ENCODE assay signal across 7 cellular contexts in genomic region chr7:111763221-111763791, GRCh38.
A peak's percentile ranks its signal among the peaks of the same experiment; 100 is the strongest.
DNase-seq lines count a peak whose midpoint lies in the region; ATAC-seq and TF ChIP-seq lines count a peak whose summit lies in the region.

No MANE protein-coding gene starts in this region.

- no peaks in the 10 kb centered on the region for H3K9me3 Mint-ChIP-seq in endothelial cell (ENCODE audit: unreplicated experiment)

- H2AFZ ChIP-seq in OCI-LY1 (ENCODE audit: low read length), result no peak overlapping the region
- H2AFZ ChIP-seq in osteoblast (ENCODE audit: low read length), result no peak overlapping the region

- H3K36me3 ChIP-seq in OCI-LY1 (ENCODE audit: insufficient read depth, low read length) (no peaks in the 10 kb centered on the region), osteoblast (ENCODE audit: insufficient read depth, low read length) (no peaks in the 10 kb centered on the region)

- peaks cover 4% of the 10 kb centered on the region for H3K4me1 Mint-ChIP-seq in endothelial cell (ENCODE audit: unreplicated experiment)

- H3K4me2 ChIP-seq in OCI-LY1 (ENCODE audit: low read length) (no peak overlapping the region), osteoblast (ENCODE audit: insufficient read depth, low read length) (no peak overlapping the region)

- H3K27me3 Mint-ChIP-seq in endothelial cell (ENCODE audit: unreplicated experiment), result peaks cover 3% of the 10 kb centered on the region

- H3K36me3 Mint-ChIP-seq in endothelial cell (ENCODE audit: low read depth, unreplicated experiment), result peaks cover 25% of the 10 kb centered on the region

- no peak for ATAC-seq in HG02973 (IDR thresholded peaks at IDR 0.05; ENCODE audit: unreplicated experiment)

- H3K27ac Mint-ChIP-seq in endothelial cell (ENCODE audit: unreplicated experiment), result no peak overlapping the region

- no peak overlapping the region for H3K27ac ChIP-seq in OCI-LY1 (ENCODE audit: low read depth, low read length, poor library complexity, severe bottlenecking)
- no peak overlapping the region for H3K27ac ChIP-seq in osteoblast (ENCODE audit: low read depth, low read length)

- TF ChIP-seq CTCF in OCI-LY1 (IDR thresholded peaks at IDR 0.05; ENCODE audit: low read length), result peak; percentile 45
- TF ChIP-seq CTCF in endothelial cell (IDR thresholded peaks at IDR 0.05; ENCODE audit: unreplicated experiment), result peak; percentile 64
- peak; percentile 68 for TF ChIP-seq CTCF in osteoblast (IDR thresholded peaks at IDR 0.05; ENCODE audit: extremely low read depth, low read depth, low read length)

- H3K9ac ChIP-seq in OCI-LY1 (ENCODE audit: low read length), result no peak overlapping the region

- peak; percentile 10 for DNase-seq in GM04503 (ENCODE audit: low read depth)
- peak; percentile 58 for DNase-seq in HPDE6-E6E7 (ENCODE audit: extremely low spot score)
- DNase-seq in endothelial cell (ENCODE audit: low spot score), result peak; percentile 36
- DNase-seq in osteoblast (ENCODE audit: insufficient read length, low spot score, missing footprints), result peak; percentile 50
- no peak for DNase-seq in Ammon's horn (ENCODE audit: low spot score)

- H3K9me3 ChIP-seq in OCI-LY1 (ENCODE audit: low read length) (no peaks in the 10 kb centered on the region), osteoblast (ENCODE audit: low read depth, low read length) (no peaks in the 10 kb centered on the region)

- H4K20me1 ChIP-seq in OCI-LY1 (ENCODE audit: insufficient read depth, low read length), result no peaks in the 10 kb centered on the region
- H4K20me1 ChIP-seq in osteoblast (ENCODE audit: insufficient read depth, low read length), result no peaks in the 10 kb centered on the region

- H3K4me1 ChIP-seq in OCI-LY1 (ENCODE audit: insufficient read depth, low read length, severe bottlenecking) (no peaks in the 10 kb centered on the region), osteoblast (ENCODE audit: insufficient read depth, low read length) (peaks cover 11% of the 10 kb centered on the region)

- H3K4me3 Mint-ChIP-seq in endothelial cell (ENCODE audit: unreplicated experiment), result no peak overlapping the region

- no peaks in the 10 kb centered on the region for H3K9me2 ChIP-seq in OCI-LY1 (ENCODE audit: low read depth, low read length)

- no peak overlapping the region for H3K4me3 ChIP-seq in OCI-LY1 (ENCODE audit: low read depth, low read length, poor library complexity, severe bottlenecking)
- no peak overlapping the region for H3K4me3 ChIP-seq in osteoblast (ENCODE audit: insufficient read depth, low read length)

- H3K27me3 ChIP-seq in OCI-LY1 (ENCODE audit: insufficient read depth, low read length) (no peaks in the 10 kb centered on the region), osteoblast (ENCODE audit: insufficient read depth, low read length) (no peaks in the 10 kb centered on the region)

- H3K79me2 ChIP-seq in OCI-LY1 (ENCODE audit: insufficient read depth, low read length) (no peaks in the 10 kb centered on the region), osteoblast (ENCODE audit: insufficient read depth, low read length) (no peaks in the 10 kb centered on the region)

- H3F3A ChIP-seq in OCI-LY1 (ENCODE audit: insufficient read depth, low read length), result no peaks in the 10 kb centered on the region
